Comparison of ENCODE assay signal across 8 cellular contexts in the genomic region with DNA sequence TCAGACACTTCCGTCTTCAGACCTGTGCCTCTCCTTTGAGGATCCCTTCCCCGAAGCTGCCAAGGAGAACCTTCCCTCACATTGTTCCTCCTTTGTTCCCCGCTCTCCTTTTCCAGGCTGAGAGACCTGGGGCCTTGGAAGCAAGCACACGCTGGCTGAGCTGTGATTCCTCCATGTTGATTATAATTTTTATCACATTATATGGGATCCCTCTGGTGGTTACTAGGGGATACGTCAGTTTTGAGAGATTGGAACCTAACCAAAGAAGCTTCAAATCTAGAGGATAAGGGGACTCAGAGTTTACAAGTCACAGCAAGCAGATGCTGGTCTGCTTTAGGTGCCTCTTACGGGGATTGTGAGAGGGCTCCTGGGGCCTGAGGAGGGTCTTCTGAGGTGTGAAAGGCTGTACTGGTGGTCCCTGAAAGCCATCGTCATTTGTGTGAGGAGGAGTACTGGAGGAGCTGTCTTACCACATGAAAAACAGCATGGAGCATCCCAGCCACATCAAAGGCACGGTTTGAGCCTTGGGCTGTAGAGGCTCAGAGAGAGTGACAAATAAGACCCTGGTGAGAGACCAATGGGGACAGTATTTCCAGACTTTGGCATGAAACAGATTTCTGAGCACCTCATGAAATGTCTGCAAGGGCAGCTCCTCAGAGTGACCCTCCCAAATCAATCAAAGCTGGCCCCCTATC.
A peak's percentile ranks its signal among the peaks of the same experiment; 100 is the strongest.
DNase-seq lines count a peak whose midpoint lies in the region; ATAC-seq, FAIRE-seq and TF ChIP-seq lines count a peak whose summit lies in the region.

No MANE protein-coding gene starts in this region.

- TF ChIP-seq CTCF in PC-3 (conservative IDR thresholded peaks at IDR 0.05; ENCODE audit: low read depth, low read length) = peak; percentile 66
- peak in 5 of 7 experiments; percentile 13 to 76 (median 50) for TF ChIP-seq CTCF in stomach (IDR thresholded peaks at IDR 0.05)

- no peak overlapping the region for H3K4me3 ChIP-seq in PC-3 (ENCODE audit: low read length)
- no peak overlapping the region for H3K4me3 ChIP-seq in stomach

- no peaks in the 10 kb centered on the region for H4K20me1 ChIP-seq in PC-3 (ENCODE audit: low read length)

- H3K79me2 ChIP-seq in PC-3 (ENCODE audit: low read length) = no peaks in the 10 kb centered on the region

- no peaks in the 10 kb centered on the region for H3K27me3 Mint-ChIP-seq in activated naive CD8-positive, alpha-beta T cell treated with anti-CD3 and anti-CD28 coated beads, Interleukin-2, amount 10 ng/mL, durations not matched to agents 7 days and 5 days
- H3K27me3 Mint-ChIP-seq in activated naive CD8-positive, alpha-beta T cell treated with anti-CD3 and anti-CD28 coated beads, Interleukin-2, amount 50 U/mL, for 24 hours = no peaks in the 10 kb centered on the region
- H3K27me3 Mint-ChIP-seq in activated T-helper 2 cell treated with anti-CD3 and anti-CD28 coated beads, Interferon-gamma antibody, Interleukin-2, Interleukin-4, amounts not matched to agents 10 μg/mL and 5 μg/mL and 100 μg/mL, durations not matched to agents 14 hours and 24 hours and 36 hours (ENCODE audit: low read depth) = no peaks in the 10 kb centered on the region

- intact Hi-C loops in PC-3 (cut with micrococcal nuclease) (loop anchor here (1.0 to 10.0 kb wide), 4 partner anchors 235 to 985 kb away; no protein-coding TSS in a partner anchor), stomach (cut with DNase I; ENCODE audit: low total_unique reads) (no loop called here)
- intact Hi-C loops in activated T-helper 2 cell treated with anti-CD3 and anti-CD28 coated beads, Interferon-gamma antibody, Interleukin-2, Interleukin-4, amounts not matched to agents 10 μg/mL and 5 μg/mL and 100 μg/mL, durations not matched to agents 14 hours and 24 hours and 36 hours (cut with micrococcal nuclease) = loop anchor here (1.0 to 10.0 kb wide), 3 partner anchors 47 to 495 kb away; no protein-coding TSS in a partner anchor

- no peaks in the 10 kb centered on the region for H3K9me3 ChIP-seq in PC-3 (ENCODE audit: low read length)
- H3K9me3 ChIP-seq in stomach = no peaks in the 10 kb centered on the region

- 60 to 70% (median 66%) methylated on average over 8 of the region's 8 CpGs for WGBS in stomach, 5 donors

- H3K9me3 Mint-ChIP-seq in activated naive CD8-positive, alpha-beta T cell treated with anti-CD3 and anti-CD28 coated beads, Interleukin-2, amount 10 ng/mL, durations not matched to agents 7 days and 5 days = no peaks in the 10 kb centered on the region
- H3K9me3 Mint-ChIP-seq in activated naive CD8-positive, alpha-beta T cell treated with anti-CD3 and anti-CD28 coated beads, Interleukin-2, amount 50 U/mL, for 24 hours = no peaks in the 10 kb centered on the region
- H3K9me3 Mint-ChIP-seq in activated T-helper 2 cell treated with anti-CD3 and anti-CD28 coated beads, Interferon-gamma antibody, Interleukin-2, Interleukin-4, amounts not matched to agents 10 μg/mL and 5 μg/mL and 100 μg/mL, durations not matched to agents 14 hours and 24 hours and 36 hours = no peaks in the 10 kb centered on the region

- peaks cover 10% of the 10 kb centered on the region; the same call in 1 of the 2 replicates for H3K4me1 ChIP-seq in PC-3 (ENCODE audit: insufficient read depth, low read length)
- peaks cover 0 to 25% (median 13%) of the 10 kb centered on the region in 4 donors for H3K4me1 ChIP-seq in stomach

- H2AFZ ChIP-seq in PC-3 (ENCODE audit: low read length) = peak overlapping the region; percentile 58

- no peak for TF ChIP-seq EP300 in stomach (IDR thresholded peaks at IDR 0.05)

- no peaks in the 10 kb centered on the region for H3K9me2 ChIP-seq in PC-3 (replicated peaks; ENCODE audit: low read length)

- CTCF ChIA-PET in PC-3 (lab: Charles Lee) = interaction anchor here (0.5 to 1.4 kb wide), 6 partner anchors 47 to 1171 kb away, joined by 3 to 6 read pairs (median 4); no protein-coding TSS in a partner anchor

- H3F3A ChIP-seq in PC-3 (ENCODE audit: low read length, unreplicated experiment) = no peaks in the 10 kb centered on the region

- no TSS peak for BruUV-seq in PC-3 (replicated peaks; lab: Mats Ljungman, UMichigan)

- DNase-seq in activated naive CD8-positive, alpha-beta T cell treated with anti-CD3 and anti-CD28 coated beads, Interleukin-2, amount 10 ng/mL, durations not matched to agents 7 days and 5 days = peak; percentile 28
- no peak for DNase-seq in activated naive CD8-positive, alpha-beta T cell treated with anti-CD3 and anti-CD28 coated beads, Interleukin-2, amount 50 U/mL, for 24 hours
- DNase-seq in PC-3 (peak; percentile 64), globus pallidus (ENCODE audit: low spot score) (peak; percentile 54), stomach (no peak), RCC 7860 (ENCODE audit: low spot score) (no peak)
- no peak for DNase-seq in activated T-helper 2 cell treated with anti-CD3 and anti-CD28 coated beads, Interferon-gamma antibody, Interleukin-2, Interleukin-4, amounts not matched to agents 10 μg/mL and 5 μg/mL and 100 μg/mL, durations not matched to agents 14 hours and 24 hours and 36 hours (ENCODE audit: low spot score)
- DNase-seq in stimulated activated CD4-positive, alpha-beta T cell treated with anti-CD3 and anti-CD28 coated beads, Interleukin-12 subunit alpha, Interleukin-12 subunit beta, amount 100 ng/mL, for 4 hours = no peak

- H3K9ac ChIP-seq in PC-3 (ENCODE audit: low read length) = no peak overlapping the region

- FAIRE-seq in RCC 7860 (lab: Jason Lieb, UNC) = no peak

- no peaks in the 10 kb centered on the region for H3K36me3 Mint-ChIP-seq in activated naive CD8-positive, alpha-beta T cell treated with anti-CD3 and anti-CD28 coated beads, Interleukin-2, amount 10 ng/mL, durations not matched to agents 7 days and 5 days
- H3K36me3 Mint-ChIP-seq in activated naive CD8-positive, alpha-beta T cell treated with anti-CD3 and anti-CD28 coated beads, Interleukin-2, amount 50 U/mL, for 24 hours (ENCODE audit: low read depth) = no peaks in the 10 kb centered on the region
- H3K36me3 Mint-ChIP-seq in activated T-helper 2 cell treated with anti-CD3 and anti-CD28 coated beads, Interferon-gamma antibody, Interleukin-2, Interleukin-4, amounts not matched to agents 10 μg/mL and 5 μg/mL and 100 μg/mL, durations not matched to agents 14 hours and 24 hours and 36 hours (ENCODE audit: low read depth) = peaks cover 3% of the 10 kb centered on the region

- no peak overlapping the region for H3K4me2 ChIP-seq in PC-3 (ENCODE audit: low read length)

- POLR2A ChIA-PET in activated naive CD8-positive, alpha-beta T cell treated with anti-CD3 and anti-CD28 coated beads, Interleukin-2, amount 10 ng/mL, durations not matched to agents 7 days and 5 days (lab: Charles Lee) = no interaction called here
- POLR2A ChIA-PET in PC-3 (lab: Charles Lee; ENCODE audit: unreplicated experiment) = no interaction called here

- H3K27me3 ChIP-seq in PC-3 (ENCODE audit: low read length) (no peaks in the 10 kb centered on the region), stomach (no peaks in the 10 kb centered on the region)

- H3K4me3 Mint-ChIP-seq in activated naive CD8-positive, alpha-beta T cell treated with anti-CD3 and anti-CD28 coated beads, Interleukin-2, amount 10 ng/mL, durations not matched to agents 7 days and 5 days = no peak overlapping the region
- no peak overlapping the region for H3K4me3 Mint-ChIP-seq in activated naive CD8-positive, alpha-beta T cell treated with anti-CD3 and anti-CD28 coated beads, Interleukin-2, amount 50 U/mL, for 24 hours
- H3K4me3 Mint-ChIP-seq in activated T-helper 2 cell treated with anti-CD3 and anti-CD28 coated beads, Interferon-gamma antibody, Interleukin-2, Interleukin-4, amounts not matched to agents 10 μg/mL and 5 μg/mL and 100 μg/mL, durations not matched to agents 14 hours and 24 hours and 36 hours (ENCODE audit: low read depth) = no peak overlapping the region

- H3K36me3 ChIP-seq in PC-3 (ENCODE audit: low read depth, low read length) (no peaks in the 10 kb centered on the region), stomach (no peaks in the 10 kb centered on the region)

- peaks cover 5% of the 10 kb centered on the region for H3K4me1 Mint-ChIP-seq in activated naive CD8-positive, alpha-beta T cell treated with anti-CD3 and anti-CD28 coated beads, Interleukin-2, amount 10 ng/mL, durations not matched to agents 7 days and 5 days
- H3K4me1 Mint-ChIP-seq in activated naive CD8-positive, alpha-beta T cell treated with anti-CD3 and anti-CD28 coated beads, Interleukin-2, amount 50 U/mL, for 24 hours = peaks cover 2% of the 10 kb centered on the region
- H3K4me1 Mint-ChIP-seq in activated T-helper 2 cell treated with anti-CD3 and anti-CD28 coated beads, Interferon-gamma antibody, Interleukin-2, Interleukin-4, amounts not matched to agents 10 μg/mL and 5 μg/mL and 100 μg/mL, durations not matched to agents 14 hours and 24 hours and 36 hours (ENCODE audit: low read depth) = peaks cover 7% of the 10 kb centered on the region

- H3K27ac ChIP-seq in PC-3 (ENCODE audit: low read length) (no peak overlapping the region), stomach (peak overlapping the region in 2 of 5 donors; percentile 11 to 60)

- ATAC-seq in activated naive CD8-positive, alpha-beta T cell treated with anti-CD3 and anti-CD28 coated beads, Interleukin-2, amount 10 ng/mL, durations not matched to agents 7 days and 5 days (ENCODE audit: low read depth) = peak; percentile 30
- no peak for ATAC-seq in activated naive CD8-positive, alpha-beta T cell treated with anti-CD3 and anti-CD28 coated beads, Interleukin-2, amount 50 U/mL, for 24 hours
- ATAC-seq in PC-3 = peak; percentile 50

- TF ChIP-seq POLR2A in stomach (IDR thresholded peaks at IDR 0.05) = no peak

- H3K27ac Mint-ChIP-seq in activated naive CD8-positive, alpha-beta T cell treated with anti-CD3 and anti-CD28 coated beads, Interleukin-2, amount 10 ng/mL, durations not matched to agents 7 days and 5 days = peak overlapping the region; percentile 35
- no peak overlapping the region for H3K27ac Mint-ChIP-seq in activated naive CD8-positive, alpha-beta T cell treated with anti-CD3 and anti-CD28 coated beads, Interleukin-2, amount 50 U/mL, for 24 hours
- H3K27ac Mint-ChIP-seq in activated T-helper 2 cell treated with anti-CD3 and anti-CD28 coated beads, Interferon-gamma antibody, Interleukin-2, Interleukin-4, amounts not matched to agents 10 μg/mL and 5 μg/mL and 100 μg/mL, durations not matched to agents 14 hours and 24 hours and 36 hours = no peak overlapping the region

Comparison
In these comparisons a context has a peak if more than half of its experiments do, and no peak if none do; other contexts are left out.
1. DNase-seq: peak in activated naive CD8-positive, alpha-beta T cell treated with anti-CD3 and anti-CD28 coated beads, Interleukin-2, amount 10 ng/mL, durations not matched to agents 7 days and 5 days (single experiment), PC-3 (single experiment) and globus pallidus (single experiment); none in activated naive CD8-positive, alpha-beta T cell treated with anti-CD3 and anti-CD28 coated beads, Interleukin-2, amount 50 U/mL, for 24 hours (single experiment), stomach (single experiment), activated T-helper 2 cell treated with anti-CD3 and anti-CD28 coated beads, Interferon-gamma antibody, Interleukin-2, Interleukin-4, amounts not matched to agents 10 μg/mL and 5 μg/mL and 100 μg/mL, durations not matched to agents 14 hours and 24 hours and 36 hours (single experiment), stimulated activated CD4-positive, alpha-beta T cell treated with anti-CD3 and anti-CD28 coated beads, Interleukin-12 subunit alpha, Interleukin-12 subunit beta, amount 100 ng/mL, for 4 hours (single experiment) and RCC 7860 (single experiment).